Comparison of ENCODE assay signal across 11 cellular contexts in genomic region chr17:31433091-31433790, GRCh38. TPM values are rescaled to one million over a fixed set of nuclear protein-coding genes. Genes with fewer than 3 reads are reported as not detected.
DNase-seq lines count a peak whose midpoint lies in the region; ATAC-seq, FAIRE-seq and TF ChIP-seq lines count a peak whose summit lies in the region.
"Had no signal": no experiment of that assay in that cellular context is flagged by ENCODE, and none has a peak within 500 bp of the region (broad histone marks: within the 10 kb centered on the region; RNA-seq: fewer than 3 reads in every experiment).

No MANE protein-coding gene starts in this region.

- intact Hi-C loops in activated CD4-positive, alpha-beta T cell treated with anti-CD3 and anti-CD28 coated beads, Interleukin-2, amount 10 ng/mL, durations not matched to agents 24 days and 14 days (cut with micrococcal nuclease), result no loop called here
- intact Hi-C loops in left ventricle myocardium superior (cut with micrococcal nuclease), result no loop called here

- H3K23ac ChIP-seq in H9 (ENCODE audit: insufficient read length, low read depth, low read length), result no peak overlapping the region
- no peak overlapping the region for H3K23ac ChIP-seq in H1 (ENCODE audit: insufficient read length)

- DNase-seq in H9 (no peak), H1 (ENCODE audit: low read depth in 1 of 2, low spot score in 2 of 2) (no peak), AML-193 (lab: John Stamatoyannopoulos, UW) (no peak), left ventricle myocardium superior (no peak), GM10248 (ENCODE audit: extremely low spot score) (no peak)
- peak; percentile 84 for DNase-seq in activated CD4-positive, alpha-beta T cell treated with anti-CD3 and anti-CD28 coated beads, Interleukin-2, amount 10 ng/mL, durations not matched to agents 24 days and 14 days
- no peak for DNase-seq in effector CD8-positive, alpha-beta T cell (lab: John Stamatoyannopoulos, UW)
- DNase-seq: midbrain had no signal

- no peak overlapping the region for H2BK20ac ChIP-seq in H9 (ENCODE audit: low read depth, low read length, poor library complexity, severe bottlenecking)
- no peak overlapping the region for H2BK20ac ChIP-seq in H1 (ENCODE audit: low read length)

- CTCF ChIA-PET in H1 (lab: Charles Lee; ENCODE audit: partially characterized antibody), result interaction anchor here (0.9 to 17.3 kb wide), 8 partner anchors 17 to 423 kb away, joined by 3 to 325 read pairs (median 4); no protein-coding TSS in a partner anchor
- CTCF ChIA-PET in GM10248 (lab: Yijun Ruan, JAX), result interaction anchor here (0.7 to 9.5 kb wide), 4 partner anchors 8 to 409 kb away, joined by 3 to 178 read pairs (median 10); no protein-coding TSS in a partner anchor

- H2AK5ac ChIP-seq in H9 (ENCODE audit: insufficient read length, low read length) (no peak overlapping the region), H1 (ENCODE audit: low read depth, low read length) (no peak overlapping the region)

- H4K5ac ChIP-seq in H9 (ENCODE audit: insufficient read length, low read depth, low read length) (no peak overlapping the region), H1 (ENCODE audit: insufficient read length, low read depth, low read length) (no peak overlapping the region)

- no peak for TF ChIP-seq RAD21 in H1 (IDR thresholded peaks at IDR 0.05 in 1 of 2, conservative IDR thresholded peaks at IDR 0.05 in 1 of 2; ENCODE audit: low read depth in 2 of 2, low read length in 2 of 2)

- peaks cover 0 to 5% (median 0%) of the 10 kb centered on the region in 3 experiments; a peak in 3 of 7 replicates for H3K36me3 Mint-ChIP-seq in H9 (ENCODE audit: insufficient read depth in 1 of 3, low read depth in 3 of 3)
- no peaks in the 10 kb centered on the region for H3K36me3 Mint-ChIP-seq in activated CD4-positive, alpha-beta T cell treated with anti-CD3 and anti-CD28 coated beads, Interleukin-2, amount 10 ng/mL, durations not matched to agents 24 days and 14 days (ENCODE audit: low read depth)

- H3K27me3 Mint-ChIP-seq in H9 (ENCODE audit: low read depth), result peaks cover 9% of the 10 kb centered on the region
- H3K27me3 Mint-ChIP-seq in activated CD4-positive, alpha-beta T cell treated with anti-CD3 and anti-CD28 coated beads, Interleukin-2, amount 10 ng/mL, durations not matched to agents 24 days and 14 days, result peaks cover 24% of the 10 kb centered on the region

- no peak for FAIRE-seq in H1 (lab: Jason Lieb, UNC)

- no peak overlapping the region for H3K4ac ChIP-seq in H9 (ENCODE audit: low read depth, low read length)
- H3K4ac ChIP-seq in H1 (replicated peaks; ENCODE audit: insufficient read length, low read depth, low read length), result no peak overlapping the region

- H4K20me1 ChIP-seq in BLaER1 treated with 17β-estradiol and CSF1 and Interleukin-3, amounts not matched to agents 10 nM and 100 nM, result peaks cover 0 to 8% (median 0%) of the 10 kb centered on the region in 11 experiments; a peak in 4 of 22 replicates
- no peaks in the 10 kb centered on the region for H4K20me1 ChIP-seq in H9 (ENCODE audit: control insufficient read depth, insufficient read depth, insufficient read length)
- no peaks in the 10 kb centered on the region for H4K20me1 ChIP-seq in H1 (replicated peaks in 1 of 2; ENCODE audit: control insufficient read depth in 1 of 2, insufficient read depth in 2 of 2, low read length in 2 of 2)

- H3K27ac Mint-ChIP-seq in H9, result peak overlapping the region in 2 of 3 experiments; percentile 44 to 72; a peak in 3 of 7 replicates
- no peak overlapping the region for H3K27ac Mint-ChIP-seq in activated CD4-positive, alpha-beta T cell treated with anti-CD3 and anti-CD28 coated beads, Interleukin-2, amount 10 ng/mL, durations not matched to agents 24 days and 14 days

- no peaks in the 10 kb centered on the region for H3K27me3 ChIP-seq in BLaER1 treated with 17β-estradiol and CSF1 and Interleukin-3, amounts not matched to agents 10 nM and 100 nM
- H3K27me3 ChIP-seq in H9 (ENCODE audit: insufficient read depth, low read length) (no peaks in the 10 kb centered on the region), H1 (replicated peaks in 1 of 4; ENCODE audit: control insufficient read depth in 3 of 4, extremely low read depth in 1 of 4, insufficient read depth in 3 of 4, low read length in 3 of 4) (no peaks in the 10 kb centered on the region)

- H3K14ac ChIP-seq in H9 (ENCODE audit: insufficient read depth, low read length) (no peak overlapping the region), H1 (ENCODE audit: insufficient read length) (no peak overlapping the region)

- no CpG with 5 or more reads among the region's 14 CpGs for WGBS in H9 (ENCODE audit: extremely low coverage, insufficient read length, low lambda C conversion rate)
- 89% methylated on average over 13 of the region's 14 CpGs; no CpG with 5 or more reads in 1 of the 2 experiments for WGBS in H1 (ENCODE audit: extremely low coverage in 1 of 2, insufficient coverage in 1 of 2, insufficient read length in 1 of 2, insufficient replicate concordance in 2 of 2, low coverage in 1 of 2, low lambda C conversion rate in 2 of 2, missing lambda C conversion rate in 1 of 2), 2 experiments

- H2BK5ac ChIP-seq in H9 (ENCODE audit: insufficient read length, low read length), result no peak overlapping the region
- H2BK5ac ChIP-seq in H1 (ENCODE audit: low read depth, low read length), result no peak overlapping the region

- no peaks in the 10 kb centered on the region for H3K79me2 ChIP-seq in H9 (ENCODE audit: insufficient read depth, low read length)
- H3K79me2 ChIP-seq in H1 (ENCODE audit: control insufficient read depth in 1 of 2, insufficient read depth in 2 of 2, low read length in 2 of 2), result no peaks in the 10 kb centered on the region

- H3K4me3 ChIP-seq in BLaER1 treated with 17β-estradiol and CSF1 and Interleukin-3, amounts not matched to agents 10 nM and 100 nM, result peak overlapping the region in 6 of 10 experiments; percentile 20 to 47 (median 37); a peak in 9 of 20 replicates
- H3K4me3 ChIP-seq in H1 (ENCODE audit: extremely low read depth in 1 of 4, insufficient read depth in 2 of 4, low read depth in 3 of 4, low read length in 4 of 4), result no peak overlapping the region
- H3K4me3 ChIP-seq: upper lobe of left lung had no signal

- H3K27ac ChIP-seq in BLaER1 treated with 17β-estradiol and CSF1 and Interleukin-3, amounts not matched to agents 10 nM and 100 nM, result peak overlapping the region in 6 of 11 experiments; percentile 32 to 68 (median 62); a peak in 12 of 22 replicates
- H3K27ac ChIP-seq in H9 (ENCODE audit: insufficient read length, low read depth, low read length), result no peak overlapping the region
- no peak overlapping the region for H3K27ac ChIP-seq in H1 (ENCODE audit: low read depth, low read length)
- H3K27ac ChIP-seq: C4-2B, upper lobe of left lung had no signal

- TF ChIP-seq POLR2A in H1 (IDR thresholded peaks at IDR 0.05; ENCODE audit: control extremely low read depth in 1 of 2, low read depth in 2 of 2, low read length in 2 of 2), result no peak

- H2AFZ ChIP-seq in H9 (ENCODE audit: low read length) (no peak overlapping the region), H1 (ENCODE audit: low read length) (no peak overlapping the region)

- TF ChIP-seq CTCF in H9 (conservative IDR thresholded peaks at IDR 0.05) (no peak), H1 (IDR thresholded peaks at IDR 0.05; ENCODE audit: control extremely low read depth in 1 of 3, insufficient read depth in 1 of 3, low read depth in 1 of 3, low read length in 3 of 3) (no peak), GM10248 (IDR thresholded peaks at IDR 0.05; ENCODE audit: control extremely low read depth, extremely low read depth, low read depth, missing control alignments) (no peak)

- H4K91ac ChIP-seq in H9 (ENCODE audit: insufficient read length, low read depth, low read length) (no peak overlapping the region), H1 (replicated peaks; ENCODE audit: insufficient read length, low read length) (no peak overlapping the region)

- peak overlapping the region in 6 of 11 experiments; percentile 22 to 64 (median 32); a peak in 11 of 22 replicates for H3K9ac ChIP-seq in BLaER1 treated with 17β-estradiol and CSF1 and Interleukin-3, amounts not matched to agents 10 nM and 100 nM
- no peak overlapping the region for H3K9ac ChIP-seq in H9 (ENCODE audit: extremely low read depth, insufficient read length, low read length)
- H3K9ac ChIP-seq in H1 (replicated peaks in 1 of 4; ENCODE audit: extremely low read depth in 1 of 4, low read depth in 3 of 4, low read length in 3 of 4), result no peak overlapping the region

- no peak for ATAC-seq in left ventricle myocardium superior

- H3K23me2 ChIP-seq in H9 (ENCODE audit: insufficient read length, low read depth, low read length, poor library complexity, severe bottlenecking), result no peaks in the 10 kb centered on the region
- no peaks in the 10 kb centered on the region for H3K23me2 ChIP-seq in H1 (ENCODE audit: low read depth, low read length)

- H2BK15ac ChIP-seq in H9 (ENCODE audit: low read depth, low read length) (no peak overlapping the region), H1 (ENCODE audit: low read length) (no peak overlapping the region)

- H3K9me3 ChIP-seq in BLaER1 treated with 17β-estradiol and CSF1 and Interleukin-3, amounts not matched to agents 10 nM and 100 nM (replicated peaks in 1 of 11), result no peaks in the 10 kb centered on the region
- H3K9me3 ChIP-seq in H9 (ENCODE audit: control insufficient read depth, low read depth, low read length) (no peaks in the 10 kb centered on the region), H1 (ENCODE audit: insufficient read depth in 2 of 2, low read depth in 1 of 2, low read length in 1 of 2) (no peaks in the 10 kb centered on the region)
- H3K9me3 ChIP-seq: upper lobe of left lung had no signal

- no peak for TF ChIP-seq EP300 in H1 (IDR thresholded peaks at IDR 0.05; ENCODE audit: borderline replicate concordance in 1 of 2, low read depth in 2 of 2, low read length in 2 of 2)

- H3K9me3 Mint-ChIP-seq in H9, result no peaks in the 10 kb centered on the region; a peak in 2 of 5 replicates
- no peaks in the 10 kb centered on the region for H3K9me3 Mint-ChIP-seq in activated CD4-positive, alpha-beta T cell treated with anti-CD3 and anti-CD28 coated beads, Interleukin-2, amount 10 ng/mL, durations not matched to agents 24 days and 14 days

- H3K79me1 ChIP-seq in H9 (ENCODE audit: insufficient read depth, low read depth, low read length, poor library complexity, severe bottlenecking) (no peaks in the 10 kb centered on the region), H1 (ENCODE audit: low read depth, low read length) (no peaks in the 10 kb centered on the region)

- H3K18ac ChIP-seq in H9 (ENCODE audit: insufficient read length, low read depth, low read length) (no peak overlapping the region), H1 (ENCODE audit: extremely low read depth, low read length) (no peak overlapping the region)

- H3K4me2 ChIP-seq in BLaER1 treated with 17β-estradiol and CSF1 and Interleukin-3, amounts not matched to agents 10 nM and 100 nM, result peak overlapping the region; percentile 63 to 99 (median 96)
- H3K4me2 ChIP-seq in H9 (ENCODE audit: insufficient read depth, insufficient read length, low read length), result no peak overlapping the region
- no peak overlapping the region for H3K4me2 ChIP-seq in H1 (ENCODE audit: insufficient read depth in 1 of 2, low read depth in 2 of 2, low read length in 2 of 2)

- H3K56ac ChIP-seq in H9 (ENCODE audit: insufficient read length, low read depth, low read length) (no peak overlapping the region), H1 (replicated peaks; ENCODE audit: insufficient read length, low read depth, low read length) (no peak overlapping the region)

- H3K4me1 Mint-ChIP-seq in H9, result peaks cover 13 to 25% of the 10 kb centered on the region in 2 experiments
- peaks cover 14% of the 10 kb centered on the region for H3K4me1 Mint-ChIP-seq in activated CD4-positive, alpha-beta T cell treated with anti-CD3 and anti-CD28 coated beads, Interleukin-2, amount 10 ng/mL, durations not matched to agents 24 days and 14 days

- H3T11ph ChIP-seq in H9 (ENCODE audit: low read length), result no peak overlapping the region

- peaks cover 20 to 77% (median 70%) of the 10 kb centered on the region in 10 experiments for H3K4me1 ChIP-seq in BLaER1 treated with 17β-estradiol and CSF1 and Interleukin-3, amounts not matched to agents 10 nM and 100 nM
- H3K4me1 ChIP-seq in H9 (ENCODE audit: insufficient read depth, low read length), result peaks cover 5% of the 10 kb centered on the region; the same call in 1 of the 2 replicates
- peaks cover 0 to 11% (median 3%) of the 10 kb centered on the region in 4 experiments; a peak in 3 of 7 replicates for H3K4me1 ChIP-seq in H1 (replicated peaks in 1 of 4; ENCODE audit: control insufficient read depth in 3 of 4, insufficient read depth in 4 of 4, low read length in 3 of 4)

- no peak overlapping the region for H2BK120ac ChIP-seq in H9 (ENCODE audit: low read depth, low read length, poor library complexity, severe bottlenecking)
- no peak overlapping the region for H2BK120ac ChIP-seq in H1 (replicated peaks; ENCODE audit: low read depth, low read length)

- H3K4me3 Mint-ChIP-seq in H9, result no peak overlapping the region
- no peak overlapping the region for H3K4me3 Mint-ChIP-seq in activated CD4-positive, alpha-beta T cell treated with anti-CD3 and anti-CD28 coated beads, Interleukin-2, amount 10 ng/mL, durations not matched to agents 24 days and 14 days

- no peaks in the 10 kb centered on the region for H3K36me3 ChIP-seq in BLaER1 treated with 17β-estradiol and CSF1 and Interleukin-3, amounts not matched to agents 10 nM and 100 nM
- no peaks in the 10 kb centered on the region for H3K36me3 ChIP-seq in H1 (ENCODE audit: control insufficient read depth in 2 of 4, insufficient read depth in 4 of 4, low read length in 3 of 4)
- H3K36me3 ChIP-seq: upper lobe of left lung had no signal

- H2BK12ac ChIP-seq in H9 (ENCODE audit: insufficient read length, low read depth, low read length) (no peak overlapping the region), H1 (ENCODE audit: low read depth, low read length) (peak overlapping the region; percentile 60; the same call in 1 of the 2 replicates)

- POLR2A ChIA-PET in H1 (lab: Charles Lee; ENCODE audit: partially characterized antibody), result no interaction called here
- POLR2A ChIA-PET in GM10248 (lab: Yijun Ruan, JAX), result interaction anchor here (0.6 kb wide), 1 partner anchor 106 kb away, joined by 3 read pairs; no protein-coding TSS in a partner anchor

- no peak overlapping the region for H4K8ac ChIP-seq in H9 (replicated peaks; ENCODE audit: insufficient read length, low read depth, low read length)
- peak overlapping the region; percentile 8; the same call in 1 of the 2 replicates for H4K8ac ChIP-seq in H1 (ENCODE audit: extremely low read depth, insufficient read depth, low read length)

RNA-seq across cellular contexts. Expression of gene RAB11FIP4, which starts 41.8 kb away (rescaled TPM):
- 25.7 and 26.1 TPM in 2 replicates for total RNA-seq in H9 (2021)
- 24.3 and 26.4 TPM in 2 replicates for total RNA-seq in activated CD4-positive, alpha-beta T cell treated with anti-CD3 and anti-CD28 coated beads, Interleukin-2, amount 10 ng/mL, durations not matched to agents 24 days and 14 days
- 53.2 and 60.5 TPM in 2 replicates for total RNA-seq in H1 (2021; fragmentation: NEBNext Ultra II Directional; extraction: Animal tissue kit (Norgen Biotek cat#: 25700))
- polyA plus RNA-seq in H1 (2011; rRNA removed), result 21.7 and 26.0 TPM in 2 replicates
- polyA plus RNA-seq in H1 (2011; cell fraction: cytosol; rRNA removed), result 34.7 TPM
- 41.3 TPM for polyA plus RNA-seq in H1 (2011; cell fraction: nucleus; rRNA removed)
- polyA plus RNA-seq in H1 (2012, experiment 1 of 2), result 25.5 to 36.8 TPM (median 34.5 TPM) in 4 replicates
- polyA plus RNA-seq in H1 (2012, experiment 2 of 2), result 13.8 TPM
- polyA plus RNA-seq in H1 (2013, experiment 1 of 2), result 20.5 TPM
- 20.5 TPM for polyA plus RNA-seq in H1 (2013, experiment 2 of 2)
- polyA minus RNA-seq in H1 (2011; rRNA and poly(A)+ RNA removed), result 44.4 and 58.7 TPM in 2 replicates
- 33.5 TPM for polyA minus RNA-seq in H1 (2011; cell fraction: cytosol; rRNA and poly(A)+ RNA removed)
- polyA minus RNA-seq in H1 (2011; cell fraction: nucleus; rRNA and poly(A)+ RNA removed), result 37.3 TPM
- total RNA-seq in left ventricle myocardium superior, result 15.8 TPM

Comparison
In these comparisons a context has a peak if more than half of its experiments do, and no peak if none do; other contexts are left out.
1. H3K27ac ChIP-seq: peak in BLaER1 treated with 17β-estradiol and CSF1 and Interleukin-3, amounts not matched to agents 10 nM and 100 nM (6 of 11); none in H9 (single experiment) and H1 (single experiment).
2. H3K4me2 ChIP-seq: peak in BLaER1 treated with 17β-estradiol and CSF1 and Interleukin-3, amounts not matched to agents 10 nM and 100 nM (11 of 11); none in H9 (single experiment) and H1 (0 of 2).
3. H3K4me3 ChIP-seq: peak in BLaER1 treated with 17β-estradiol and CSF1 and Interleukin-3, amounts not matched to agents 10 nM and 100 nM (6 of 10); none in H1 (0 of 4).
4. H3K9ac ChIP-seq: peak in BLaER1 treated with 17β-estradiol and CSF1 and Interleukin-3, amounts not matched to agents 10 nM and 100 nM (6 of 11); none in H9 (single experiment) and H1 (0 of 4).